Comparison of ENCODE assay signal across 15 cellular contexts in the genomic region with DNA sequence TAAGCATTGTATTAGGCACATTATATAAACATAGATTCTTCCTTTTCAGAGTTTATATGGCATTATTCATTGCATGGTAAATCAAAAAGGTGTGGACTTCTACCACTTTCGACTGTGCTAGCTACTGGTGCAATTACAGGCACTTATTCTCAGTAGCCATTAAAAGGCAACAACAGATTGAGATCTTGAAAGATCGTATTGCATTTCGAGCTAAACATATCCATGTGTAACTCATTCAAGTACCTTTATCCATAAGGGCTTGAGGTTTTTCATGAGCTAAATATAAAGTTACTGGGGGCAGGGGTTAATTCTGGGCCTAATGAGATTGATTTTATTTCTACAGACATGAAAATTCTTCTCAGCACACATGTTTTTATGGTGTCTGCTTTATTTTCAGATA.
A peak's percentile ranks its signal among the peaks of the same experiment; 100 is the strongest.
DNase-seq lines count a peak whose midpoint lies in the region; TF ChIP-seq lines count a peak whose summit lies in the region.
"Had no signal": no experiment of that assay in that cellular context is flagged by ENCODE, and none has a peak within 500 bp of the region (broad histone marks: within the 10 kb centered on the region; RNA-seq: fewer than 3 reads in every experiment).

No MANE protein-coding gene starts in this region.

- CTCF ChIA-PET in HEK293 (lab: Yijun Ruan, JAX): no interaction called here

- no peaks in the 10 kb centered on the region for H3K27me3 Mint-ChIP-seq in CD14-positive monocyte (ENCODE audit: low read depth in 3 of 3)

- peaks cover 4% of the 10 kb centered on the region; the same call in 1 of the 2 replicates for H3K4me1 ChIP-seq in HEK293 (ENCODE audit: control insufficient read depth, insufficient read depth, low read length)
- H3K4me1 ChIP-seq: BE2C had no signal

- H3K27ac Mint-ChIP-seq in CD14-positive monocyte: no peak overlapping the region
- H3K27ac Mint-ChIP-seq: CD8-positive, alpha-beta T cell; T-helper 1 cell treated with Interleukin-12 subunit alpha and Interleukin-12 subunit beta and Interleukin-4 antibody, amounts not matched to agents 30 μg/mL and 1 μg/mL, for 36 hours had no signal

- H3K4me3 ChIP-seq in HEK293 (ENCODE audit: low read depth, low read length): no peak overlapping the region
- peak overlapping the region; percentile 32 for H3K4me3 ChIP-seq in WERI-Rb-1 (ENCODE audit: low read depth, low read length)

- no peaks in the 10 kb centered on the region for H3K4me1 Mint-ChIP-seq in CD14-positive monocyte

- H3K27ac ChIP-seq in HEK293 (ENCODE audit: extremely low read depth, low read depth, low read length): no peak overlapping the region
- peak overlapping the region; percentile 87 for H3K27ac ChIP-seq in WERI-Rb-1

- no peaks in the 10 kb centered on the region for H3K36me3 Mint-ChIP-seq in CD14-positive monocyte
- H3K36me3 Mint-ChIP-seq: CD8-positive, alpha-beta T cell had no signal

- intact Hi-C loops in CD14-positive monocyte (cut with micrococcal nuclease): no loop called here

- TF ChIP-seq CTCF in HEK293 (tag by site-specific recombination; IDR thresholded peaks at IDR 0.05): no peak
- no peak for TF ChIP-seq CTCF in WERI-Rb-1 (IDR thresholded peaks at IDR 0.05; ENCODE audit: low read depth, low read length)
- no peak for TF ChIP-seq CTCF in CD14-positive monocyte (IDR thresholded peaks at IDR 0.05)

- POLR2A ChIA-PET in HEK293 (lab: Yijun Ruan, JAX): no interaction called here

- DNase-seq in DMS 273 (lab: John Stamatoyannopoulos, UW; ENCODE audit: unreplicated experiment) (peak; percentile 43), NCI-H2171 (lab: John Stamatoyannopoulos, UW) (peak; percentile 10), WERI-Rb-1 (no peak), CD14-positive monocyte (ENCODE audit: low spot score) (no peak), nucleus accumbens (lab: John Stamatoyannopoulos, UW) (no peak)
- DNase-seq in activated T-cell treated with anti-CD3 and anti-CD28 coated beads, Interleukin-2, amount 50 U/mL, for 1 hour: no peak
- DNase-seq: BE2C; CD8-positive, alpha-beta T cell; KG1; NCI-H1048; NCI-H2081; NCI-H446 treated with DMSO at 0.1 percent for 48 hours; Right ventricle myocardium superior had no signal

- H3K9me3 Mint-ChIP-seq in CD14-positive monocyte: no peaks in the 10 kb centered on the region
- H3K9me3 Mint-ChIP-seq: CD8-positive, alpha-beta T cell; T-helper 1 cell treated with Interleukin-12 subunit alpha and Interleukin-12 subunit beta and Interleukin-4 antibody, amounts not matched to agents 30 μg/mL and 1 μg/mL, for 36 hours had no signal

- H3K36me3 ChIP-seq in HEK293 (ENCODE audit: control insufficient read depth in 2 of 2, insufficient read depth in 1 of 2, low read length in 2 of 2) (no peaks in the 10 kb centered on the region), WERI-Rb-1 (peaks cover 25% of the 10 kb centered on the region)
- H3K36me3 ChIP-seq: BE2C had no signal

- H3K9me3 ChIP-seq in HEK293 (ENCODE audit: control insufficient read depth, insufficient read depth, low read depth, low read length): no peaks in the 10 kb centered on the region
- H3K9me3 ChIP-seq in WERI-Rb-1 (ENCODE audit: severe bottlenecking): no peaks in the 10 kb centered on the region
- H3K9me3 ChIP-seq: BE2C had no signal

- no peak overlapping the region for H3K4me3 Mint-ChIP-seq in CD14-positive monocyte
- H3K4me3 Mint-ChIP-seq: CD8-positive, alpha-beta T cell; T-helper 1 cell treated with Interleukin-12 subunit alpha and Interleukin-12 subunit beta and Interleukin-4 antibody, amounts not matched to agents 30 μg/mL and 1 μg/mL, for 36 hours had no signal

- H3K27me3 ChIP-seq in WERI-Rb-1 (ENCODE audit: insufficient read depth, low read depth, severe bottlenecking): no peaks in the 10 kb centered on the region
- H3K27me3 ChIP-seq: BE2C had no signal

TF ChIP-seq in HEK293, 187 proteins besides CTCF, POLR2A, EP300 and RAD21 (continues in another document):
- TF ChIP-seq ZNF660 (tag by site-specific recombination; IDR thresholded peaks at IDR 0.05): no peak
- TF ChIP-seq, protein P1, sequence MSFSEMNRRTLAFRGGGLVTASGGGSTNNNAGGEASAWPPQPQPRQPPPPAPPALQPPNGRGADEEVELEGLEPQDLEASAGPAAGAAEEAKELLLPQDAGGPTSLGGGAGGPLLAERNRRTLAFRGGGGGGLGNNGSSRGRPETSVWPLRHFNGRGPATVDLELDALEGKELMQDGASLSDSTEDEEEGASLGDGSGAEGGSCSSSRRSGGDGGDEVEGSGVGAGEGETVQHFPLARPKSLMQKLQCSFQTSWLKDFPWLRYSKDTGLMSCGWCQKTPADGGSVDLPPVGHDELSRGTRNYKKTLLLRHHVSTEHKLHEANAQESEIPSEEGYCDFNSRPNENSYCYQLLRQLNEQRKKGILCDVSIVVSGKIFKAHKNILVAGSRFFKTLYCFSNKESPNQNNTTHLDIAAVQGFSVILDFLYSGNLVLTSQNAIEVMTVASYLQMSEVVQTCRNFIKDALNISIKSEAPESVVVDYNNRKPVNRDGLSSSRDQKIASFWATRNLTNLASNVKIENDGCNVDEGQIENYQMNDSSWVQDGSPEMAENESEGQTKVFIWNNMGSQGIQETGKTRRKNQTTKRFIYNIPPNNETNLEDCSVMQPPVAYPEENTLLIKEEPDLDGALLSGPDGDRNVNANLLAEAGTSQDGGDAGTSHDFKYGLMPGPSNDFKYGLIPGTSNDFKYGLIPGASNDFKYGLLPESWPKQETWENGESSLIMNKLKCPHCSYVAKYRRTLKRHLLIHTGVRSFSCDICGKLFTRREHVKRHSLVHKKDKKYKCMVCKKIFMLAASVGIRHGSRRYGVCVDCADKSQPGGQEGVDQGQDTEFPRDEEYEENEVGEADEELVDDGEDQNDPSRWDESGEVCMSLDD (tag by site-specific recombination; IDR thresholded peaks at IDR 0.05): no peak
- TF ChIP-seq, protein P2, sequence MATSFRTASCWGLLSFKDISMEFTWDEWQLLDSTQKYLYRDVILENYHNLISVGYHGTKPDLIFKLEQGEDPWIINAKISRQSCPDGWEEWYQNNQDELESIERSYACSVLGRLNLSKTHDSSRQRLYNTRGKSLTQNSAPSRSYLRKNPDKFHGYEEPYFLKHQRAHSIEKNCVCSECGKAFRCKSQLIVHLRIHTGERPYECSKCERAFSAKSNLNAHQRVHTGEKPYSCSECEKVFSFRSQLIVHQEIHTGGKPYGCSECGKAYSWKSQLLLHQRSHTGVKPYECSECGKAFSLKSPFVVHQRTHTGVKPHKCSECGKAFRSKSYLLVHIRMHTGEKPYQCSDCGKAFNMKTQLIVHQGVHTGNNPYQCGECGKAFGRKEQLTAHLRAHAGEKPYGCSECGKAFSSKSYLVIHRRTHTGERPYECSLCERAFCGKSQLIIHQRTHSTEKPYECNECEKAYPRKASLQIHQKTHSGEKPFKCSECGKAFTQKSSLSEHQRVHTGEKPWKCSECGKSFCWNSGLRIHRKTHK (tag by site-specific recombination; IDR thresholded peaks at IDR 0.05): no peak
- TF ChIP-seq ZNF610 (tag by site-specific recombination; IDR thresholded peaks at IDR 0.05; ENCODE audit: borderline replicate concordance): no peak
- TF ChIP-seq PRDM1 (tag by site-specific recombination; IDR thresholded peaks at IDR 0.05): no peak
- TF ChIP-seq, protein P3, sequence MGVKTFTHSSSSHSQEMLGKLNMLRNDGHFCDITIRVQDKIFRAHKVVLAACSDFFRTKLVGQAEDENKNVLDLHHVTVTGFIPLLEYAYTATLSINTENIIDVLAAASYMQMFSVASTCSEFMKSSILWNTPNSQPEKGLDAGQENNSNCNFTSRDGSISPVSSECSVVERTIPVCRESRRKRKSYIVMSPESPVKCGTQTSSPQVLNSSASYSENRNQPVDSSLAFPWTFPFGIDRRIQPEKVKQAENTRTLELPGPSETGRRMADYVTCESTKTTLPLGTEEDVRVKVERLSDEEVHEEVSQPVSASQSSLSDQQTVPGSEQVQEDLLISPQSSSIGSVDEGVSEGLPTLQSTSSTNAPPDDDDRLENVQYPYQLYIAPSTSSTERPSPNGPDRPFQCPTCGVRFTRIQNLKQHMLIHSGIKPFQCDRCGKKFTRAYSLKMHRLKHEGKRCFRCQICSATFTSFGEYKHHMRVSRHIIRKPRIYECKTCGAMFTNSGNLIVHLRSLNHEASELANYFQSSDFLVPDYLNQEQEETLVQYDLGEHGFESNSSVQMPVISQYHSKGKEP (tag by site-specific recombination; IDR thresholded peaks at IDR 0.05): peak; percentile 87
- TF ChIP-seq, protein P4, sequence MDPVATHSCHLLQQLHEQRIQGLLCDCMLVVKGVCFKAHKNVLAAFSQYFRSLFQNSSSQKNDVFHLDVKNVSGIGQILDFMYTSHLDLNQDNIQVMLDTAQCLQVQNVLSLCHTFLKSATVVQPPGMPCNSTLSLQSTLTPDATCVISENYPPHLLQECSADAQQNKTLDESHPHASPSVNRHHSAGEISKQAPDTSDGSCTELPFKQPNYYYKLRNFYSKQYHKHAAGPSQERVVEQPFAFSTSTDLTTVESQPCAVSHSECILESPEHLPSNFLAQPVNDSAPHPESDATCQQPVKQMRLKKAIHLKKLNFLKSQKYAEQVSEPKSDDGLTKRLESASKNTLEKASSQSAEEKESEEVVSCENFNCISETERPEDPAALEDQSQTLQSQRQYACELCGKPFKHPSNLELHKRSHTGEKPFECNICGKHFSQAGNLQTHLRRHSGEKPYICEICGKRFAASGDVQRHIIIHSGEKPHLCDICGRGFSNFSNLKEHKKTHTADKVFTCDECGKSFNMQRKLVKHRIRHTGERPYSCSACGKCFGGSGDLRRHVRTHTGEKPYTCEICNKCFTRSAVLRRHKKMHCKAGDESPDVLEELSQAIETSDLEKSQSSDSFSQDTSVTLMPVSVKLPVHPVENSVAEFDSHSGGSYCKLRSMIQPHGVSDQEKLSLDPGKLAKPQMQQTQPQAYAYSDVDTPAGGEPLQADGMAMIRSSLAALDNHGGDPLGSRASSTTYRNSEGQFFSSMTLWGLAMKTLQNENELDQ (tag by site-specific recombination; IDR thresholded peaks at IDR 0.05; ENCODE audit: low read depth): no peak
- no peak for TF ChIP-seq ZBTB8A (tag by site-specific recombination; IDR thresholded peaks at IDR 0.05)
- no peak for TF ChIP-seq ZNF274 (IDR thresholded peaks at IDR 0.05; ENCODE audit: low read length)
- no peak for TF ChIP-seq ZNF274 (tag by site-specific recombination; IDR thresholded peaks at IDR 0.05; ENCODE audit: borderline replicate concordance)
- TF ChIP-seq ZNF335 (tag by site-specific recombination; conservative IDR thresholded peaks at IDR 0.05): no peak

Comparison
In these comparisons a context has a peak if more than half of its experiments do, and no peak if none do; other contexts are left out.
1. DNase-seq: peak in DMS 273 (single experiment) and NCI-H2171 (single experiment); none in WERI-Rb-1 (single experiment), activated T-cell treated with anti-CD3 and anti-CD28 coated beads, Interleukin-2, amount 50 U/mL, for 1 hour (single experiment), CD14-positive monocyte (single experiment) and nucleus accumbens (0 of 56).